ENCODE assay signal across 7 cellular contexts in the genomic region with DNA sequence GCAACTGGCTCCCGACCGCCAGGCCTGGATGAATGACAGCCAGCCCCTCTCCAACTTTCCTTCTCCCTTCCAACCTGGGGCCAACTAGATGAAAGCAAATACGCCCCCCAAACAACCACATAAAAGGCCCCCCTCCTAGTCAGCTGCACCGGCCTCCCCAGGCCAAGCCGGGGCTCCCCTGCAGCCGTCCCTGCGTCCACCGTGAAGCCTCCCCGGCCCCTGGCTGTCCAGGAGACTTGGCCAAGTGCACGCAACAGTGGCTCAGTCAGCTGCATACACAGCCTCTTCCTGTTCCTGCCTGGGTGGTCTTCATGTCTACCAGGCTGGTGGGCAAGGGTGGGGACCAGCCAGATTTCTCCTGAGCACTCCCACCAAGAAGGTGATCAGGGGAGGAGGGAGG. TPM values are rescaled to one million over a fixed set of nuclear protein-coding genes. Genes with fewer than 3 reads are reported as not detected.
"Had no signal": no experiment of that assay in that cellular context is flagged by ENCODE, and none has a peak within 500 bp of the region (broad histone marks: within the 10 kb centered on the region; RNA-seq: fewer than 3 reads in every experiment).

No MANE protein-coding gene starts in this region.

- H3K27ac ChIP-seq: GM23248, KMS-11 had no signal

- H3K4me3 ChIP-seq: GM23248, HAP-1 had no signal

- DNase-seq: GM23248, GOT3, KBM-7 had no signal

- H3K4me1 ChIP-seq: HAP-1 had no signal

- H3K4me2 ChIP-seq: KMS-11 had no signal

- H2AFZ ChIP-seq: GM23248 had no signal

- ATAC-seq: HCT116 had no signal

- H3K9ac ChIP-seq: GM23248, KMS-11 had no signal

- H3K36me3 ChIP-seq: HAP-1 had no signal

- H3K9me3 ChIP-seq: HAP-1 had no signal

RNA-seq across cellular contexts. Expression of gene DNAH17, which starts 16.0 kb away (rescaled TPM):
- total RNA-seq: GM23248, HT-29 had no signal
